9 cellular contexts compared by ENCODE assay signal in genomic region chr12:103172447-103173112, GRCh38.
"Had no signal": no experiment of that assay in that cellular context is flagged by ENCODE, and none has a peak within 500 bp of the region (broad histone marks: within the 10 kb centered on the region; RNA-seq: fewer than 3 reads in every experiment).

No MANE protein-coding gene starts in this region.

- H3K27ac ChIP-seq: KMS-11 had no signal

- H3K9me3 Mint-ChIP-seq: GM23338, H9, IgD-negative memory B cell had no signal

- H3K4me2 ChIP-seq: GM23338, KMS-11 had no signal

- ATAC-seq: GM23338 had no signal

- DNase-seq: H9, HCEC 1CT, KBM-7 had no signal

- FAIRE-seq: H1, H54, HTR-8/SVneo had no signal

- H3K9ac ChIP-seq: KMS-11 had no signal

- H2AFZ ChIP-seq: GM23338 had no signal

- H3K4me1 Mint-ChIP-seq: GM23338, H9, IgD-negative memory B cell had no signal

- H3K4me3 Mint-ChIP-seq: GM23338, H9, IgD-negative memory B cell had no signal

- H3K27ac Mint-ChIP-seq: GM23338, H9, IgD-negative memory B cell had no signal

- H3K36me3 Mint-ChIP-seq: IgD-negative memory B cell had no signal

- H3K4me3 ChIP-seq: GM23338 had no signal
